Comparison of ENCODE assay signal across 1 cellular context in the genomic region with DNA sequence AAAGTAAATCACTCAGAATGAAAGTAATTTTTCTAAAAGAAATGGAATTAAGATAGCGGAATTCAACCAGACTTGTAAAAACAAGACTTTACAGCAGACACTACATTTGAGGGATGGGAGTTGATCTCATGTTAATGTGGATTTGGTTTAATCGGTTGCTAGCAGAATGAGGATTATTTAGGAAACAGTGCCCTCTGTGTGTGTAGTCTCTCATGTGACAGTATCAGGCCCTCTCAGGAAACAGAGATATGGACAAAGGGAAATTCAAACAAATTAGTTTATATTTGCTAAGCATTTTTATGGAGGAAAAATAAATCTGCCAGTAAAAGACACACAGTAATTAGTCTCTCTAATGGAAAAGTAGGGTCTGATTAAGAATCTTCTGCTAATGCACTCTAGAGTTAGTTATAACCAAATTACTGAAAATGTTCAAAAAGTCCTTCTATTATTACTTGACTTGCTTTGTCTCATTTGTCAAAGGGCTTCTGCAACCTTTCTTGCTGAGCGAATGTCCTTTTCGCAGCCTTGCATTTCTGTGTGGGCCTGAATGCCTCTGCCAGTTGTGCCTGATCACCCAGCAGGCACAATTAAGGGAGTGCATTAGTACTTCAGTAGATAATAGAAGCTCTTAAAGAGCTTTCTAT.
TF ChIP-seq lines count a peak whose summit lies in the region.

No MANE protein-coding gene starts in this region.

TF ChIP-seq in HCT116, 20 proteins besides CTCF, POLR2A, EP300 and RAD21 (continued from another document):
- TF ChIP-seq, protein P1, sequence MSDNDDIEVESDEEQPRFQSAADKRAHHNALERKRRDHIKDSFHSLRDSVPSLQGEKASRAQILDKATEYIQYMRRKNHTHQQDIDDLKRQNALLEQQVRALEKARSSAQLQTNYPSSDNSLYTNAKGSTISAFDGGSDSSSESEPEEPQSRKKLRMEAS (IDR thresholded peaks at IDR 0.05): no peak
- no peak for TF ChIP-seq ZFX (IDR thresholded peaks at IDR 0.05)
- no peak for TF ChIP-seq ZNF274 (IDR thresholded peaks at IDR 0.05; ENCODE audit: low read depth, low read length)
- TF ChIP-seq SRF (IDR thresholded peaks at IDR 0.05; ENCODE audit: low read depth): no peak
- TF ChIP-seq EZH2 (IDR thresholded peaks at IDR 0.05): no peak
- TF ChIP-seq FOSL1 (IDR thresholded peaks at IDR 0.05; ENCODE audit: low read depth): no peak
- no peak for TF ChIP-seq POLR2AphosphoS5 (IDR thresholded peaks at IDR 0.05; ENCODE audit: low read depth, low read length)
- TF ChIP-seq ELF1 (IDR thresholded peaks at IDR 0.05; ENCODE audit: borderline replicate concordance, low read depth): no peak
- TF ChIP-seq, protein P2, sequence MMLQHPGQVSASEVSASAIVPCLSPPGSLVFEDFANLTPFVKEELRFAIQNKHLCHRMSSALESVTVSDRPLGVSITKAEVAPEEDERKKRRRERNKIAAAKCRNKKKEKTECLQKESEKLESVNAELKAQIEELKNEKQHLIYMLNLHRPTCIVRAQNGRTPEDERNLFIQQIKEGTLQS (IDR thresholded peaks at IDR 0.05): no peak
- TF ChIP-seq EGR1 (IDR thresholded peaks at IDR 0.05; ENCODE audit: low read depth): no peak
TF ChIP-seq in HCT116: peak in this region for 0.
